Comparison of ENCODE assay signal across 13 cellular contexts in the genomic region with DNA sequence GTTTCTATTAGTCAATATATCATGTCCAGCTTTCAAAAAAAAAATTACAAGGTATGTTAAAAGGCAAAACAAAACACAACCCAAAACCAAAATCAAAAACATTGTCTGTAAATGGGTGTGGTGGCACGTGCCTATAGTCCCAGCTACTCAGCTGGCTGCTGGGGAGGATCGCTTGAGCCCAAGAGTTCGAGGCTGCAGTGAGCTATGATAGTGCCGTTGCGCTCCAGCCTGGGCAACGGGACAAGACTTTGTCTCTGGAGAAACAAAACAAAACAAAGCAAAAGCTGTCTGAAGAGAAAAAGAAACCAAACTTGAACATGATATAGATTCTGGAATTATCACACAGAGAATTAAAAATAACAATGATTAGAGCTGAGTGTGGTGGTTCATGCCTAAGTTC. TPM values are rescaled to one million over a fixed set of nuclear protein-coding genes. Genes with fewer than 3 reads are reported as not detected.
DNase-seq lines count a peak whose midpoint lies in the region; ATAC-seq, FAIRE-seq and TF ChIP-seq lines count a peak whose summit lies in the region.
"Had no signal": no experiment of that assay in that cellular context is flagged by ENCODE, and none has a peak within 500 bp of the region (broad histone marks: within the 10 kb centered on the region; RNA-seq: fewer than 3 reads in every experiment).

No MANE protein-coding gene starts in this region.

- no peak overlapping the region for H2BK15ac ChIP-seq in neuronal stem cell (ENCODE audit: low read length)

- peak; percentile 35 for DNase-seq in astrocyte of the spinal cord (ENCODE audit: low read depth, low spot score)
- peak; percentile 27 for DNase-seq in fibroblast of gingiva (ENCODE audit: low read depth)
- no peak for DNase-seq in keratinocyte (ENCODE audit: low read depth, low spot score)
- no peak for DNase-seq in aorta
- no peak for DNase-seq in Ammon's horn (ENCODE audit: low spot score)
- no peak for DNase-seq in neuronal stem cell (ENCODE audit: low spot score)
- DNase-seq in DMS53 (lab: John Stamatoyannopoulos, UW): no peak
- DNase-seq: EL, H7, MG63, NCI-H1105, NCI-H1694 treated with DMSO at 0.1 percent for 48 hours had no signal

- H3K4me1 ChIP-seq in keratinocyte (ENCODE audit: control insufficient read depth, extremely low read depth, insufficient read depth, low read length) (no peaks in the 10 kb centered on the region), aorta (ENCODE audit: control insufficient read depth in 1 of 2, insufficient read depth in 2 of 2, low read length in 2 of 2) (no peaks in the 10 kb centered on the region), neuronal stem cell (ENCODE audit: control insufficient read depth in 2 of 2, insufficient read depth in 1 of 2, low read depth in 1 of 2, low read length in 2 of 2) (peaks cover 0 to 2% of the 10 kb centered on the region in 2 donors)
- H3K4me1 ChIP-seq: BLaER1 treated with 17β-estradiol and CSF1 and Interleukin-3, amounts not matched to agents 10 nM and 100 nM had no signal

- H3K27me3 ChIP-seq in keratinocyte (ENCODE audit: control insufficient read depth, extremely low read depth, insufficient read depth, low read length) (no peaks in the 10 kb centered on the region), aorta (ENCODE audit: control insufficient read depth in 1 of 2, insufficient read depth in 2 of 2, low read length in 1 of 2) (no peaks in the 10 kb centered on the region), neuronal stem cell (ENCODE audit: control insufficient read depth in 3 of 3, insufficient read depth in 3 of 3, low read depth in 1 of 3, low read length in 3 of 3) (no peaks in the 10 kb centered on the region)
- H3K27me3 ChIP-seq: BLaER1 treated with 17β-estradiol and CSF1 and Interleukin-3, amounts not matched to agents 10 nM and 100 nM; MG63 had no signal

- H3K4ac ChIP-seq in neuronal stem cell (ENCODE audit: low read length): no peak overlapping the region

- TF ChIP-seq CTCF in astrocyte of the spinal cord (IDR thresholded peaks at IDR 0.05; ENCODE audit: low read depth, low read length) (no peak), keratinocyte (optimal IDR thresholded peaks at IDR 0.05 in 1 of 3, IDR thresholded peaks at IDR 0.05 in 1 of 3, conservative IDR thresholded peaks at IDR 0.05 in 1 of 3; ENCODE audit: extremely low read depth in 1 of 3, insufficient read depth in 2 of 3, low read length in 3 of 3) (no peak)

- no peaks in the 10 kb centered on the region for H3K79me1 ChIP-seq in neuronal stem cell (ENCODE audit: low read depth, low read length)

- no peak overlapping the region for H3K14ac ChIP-seq in neuronal stem cell (ENCODE audit: low read length)

- no peak overlapping the region for H2BK12ac ChIP-seq in neuronal stem cell (ENCODE audit: low read length)

- no peak overlapping the region for H2BK120ac ChIP-seq in neuronal stem cell (ENCODE audit: low read depth, low read length)

- WGBS in aorta, 2 donors: 12 to 13% methylated on average over 6 of the region's 6 CpGs
- WGBS in neuronal stem cell (ENCODE audit: extremely low coverage in 2 of 2, insufficient read length in 2 of 2, insufficient replicate concordance in 1 of 2), 2 donors: no CpG with 5 or more reads among the region's 6 CpGs

- H4K8ac ChIP-seq in neuronal stem cell (ENCODE audit: low read depth, low read length): no peak overlapping the region

- dilution Hi-C loops in keratinocyte (cut with MboI; ENCODE audit: extremely low pct_ligation_motif_present, low sequenced_read_pairs): no loop called here

- H3K9ac ChIP-seq in keratinocyte (ENCODE audit: control insufficient read depth, extremely low read depth, insufficient read depth, low read length) (no peak overlapping the region), neuronal stem cell (ENCODE audit: low read depth, low read length, poor library complexity) (no peak overlapping the region)
- H3K9ac ChIP-seq: BLaER1 treated with 17β-estradiol and CSF1 and Interleukin-3, amounts not matched to agents 10 nM and 100 nM had no signal

- no peak for FAIRE-seq in keratinocyte (lab: Jason Lieb, UNC)

- H4K20me1 ChIP-seq in keratinocyte (ENCODE audit: control insufficient read depth, extremely low read depth, insufficient read depth, low read length): no peaks in the 10 kb centered on the region
- H4K20me1 ChIP-seq: BLaER1 treated with 17β-estradiol and CSF1 and Interleukin-3, amounts not matched to agents 10 nM and 100 nM had no signal

- H4K91ac ChIP-seq in neuronal stem cell (ENCODE audit: low read depth, low read length, poor library complexity): no peak overlapping the region

- H2AK5ac ChIP-seq in neuronal stem cell (ENCODE audit: low read depth, low read length): no peak overlapping the region

- H2AFZ ChIP-seq in keratinocyte (ENCODE audit: control insufficient read depth, low read length) (peak overlapping the region; percentile 7), neuronal stem cell (ENCODE audit: low read length) (no peak overlapping the region)

- peak; percentile 22 for ATAC-seq in aorta (ENCODE audit: low FRiP score)

- in situ Hi-C loops in astrocyte of the spinal cord (cut with HindIII; ENCODE audit: low sequenced_read_pairs): no loop called here

- H2BK5ac ChIP-seq in neuronal stem cell (ENCODE audit: low read length): no peak overlapping the region

- H3K9me3 ChIP-seq in keratinocyte (ENCODE audit: control insufficient read depth, low read depth, low read length) (no peaks in the 10 kb centered on the region), aorta (ENCODE audit: control insufficient read depth, low read length) (no peaks in the 10 kb centered on the region), neuronal stem cell (replicated peaks in 1 of 2; ENCODE audit: control insufficient read depth in 2 of 2, insufficient read depth in 1 of 2, low read depth in 1 of 2, low read length in 2 of 2) (no peaks in the 10 kb centered on the region)
- H3K9me3 ChIP-seq: BLaER1 treated with 17β-estradiol and CSF1 and Interleukin-3, amounts not matched to agents 10 nM and 100 nM; MG63 had no signal

- no peak overlapping the region for H3K4me2 ChIP-seq in keratinocyte (ENCODE audit: control insufficient read depth, extremely low read depth, insufficient read depth, low read depth, low read length)
- H3K4me2 ChIP-seq in neuronal stem cell (ENCODE audit: insufficient read depth, low read length, poor library complexity, severe bottlenecking): no peak overlapping the region
- H3K4me2 ChIP-seq: BLaER1 treated with 17β-estradiol and CSF1 and Interleukin-3, amounts not matched to agents 10 nM and 100 nM had no signal

- intact Hi-C loops in aorta (cut with DNase I): no loop called here

- no peaks in the 10 kb centered on the region for H3K79me2 ChIP-seq in keratinocyte (ENCODE audit: control insufficient read depth, insufficient read depth, low read length)

- H3K27ac ChIP-seq in keratinocyte (ENCODE audit: control insufficient read depth, insufficient read depth, low read length): no peak overlapping the region
- H3K27ac ChIP-seq in aorta (ENCODE audit: low read depth in 1 of 2, low read length in 2 of 2): no peak overlapping the region
- no peak overlapping the region for H3K27ac ChIP-seq in neuronal stem cell (replicated peaks; ENCODE audit: low read length)
- H3K27ac ChIP-seq: BLaER1 treated with 17β-estradiol and CSF1 and Interleukin-3, amounts not matched to agents 10 nM and 100 nM had no signal

- H3K23ac ChIP-seq in neuronal stem cell (ENCODE audit: low read depth, low read length, poor library complexity): no peak overlapping the region

- H3K9me1 ChIP-seq in keratinocyte (ENCODE audit: control insufficient read depth, extremely low read depth, insufficient read depth, low read length): no peaks in the 10 kb centered on the region

- no peak overlapping the region for H3K4me3 ChIP-seq in astrocyte of the spinal cord (ENCODE audit: low read depth, low read length)
- no peak overlapping the region for H3K4me3 ChIP-seq in keratinocyte (ENCODE audit: control insufficient read depth in 2 of 3, extremely low read depth in 1 of 3, insufficient read depth in 2 of 3, low read depth in 1 of 3, low read length in 3 of 3)
- no peak overlapping the region for H3K4me3 ChIP-seq in aorta (ENCODE audit: low read length in 2 of 2)
- no peak overlapping the region for H3K4me3 ChIP-seq in neuronal stem cell (ENCODE audit: low read length in 2 of 2)
- H3K4me3 ChIP-seq: BLaER1 treated with 17β-estradiol and CSF1 and Interleukin-3, amounts not matched to agents 10 nM and 100 nM; MG63 had no signal

- H3K36me3 ChIP-seq in keratinocyte (ENCODE audit: control insufficient read depth in 2 of 2, extremely low read depth in 1 of 2, insufficient read depth in 2 of 2, low read length in 2 of 2): no peaks in the 10 kb centered on the region
- no peaks in the 10 kb centered on the region for H3K36me3 ChIP-seq in aorta (ENCODE audit: control insufficient read depth in 1 of 2, insufficient read depth in 2 of 2, low read length in 1 of 2)
- H3K36me3 ChIP-seq in neuronal stem cell (replicated peaks in 1 of 2; ENCODE audit: control insufficient read depth in 2 of 2, insufficient read depth in 2 of 2, low read length in 2 of 2): no peaks in the 10 kb centered on the region
- H3K36me3 ChIP-seq: BLaER1 treated with 17β-estradiol and CSF1 and Interleukin-3, amounts not matched to agents 10 nM and 100 nM; MG63 had no signal

- no peak overlapping the region for H3K18ac ChIP-seq in neuronal stem cell (ENCODE audit: low read length)

RNA-seq across cellular contexts. Expression of a gene that starts 10.3 kb away (rescaled TPM):
- polyA plus RNA-seq in keratinocyte: 0.24 to 0.35 TPM (median 0.27 TPM) in 3 replicates
- not detected for polyA plus RNA-seq in keratinocyte (2011; ENCODE audit: low read depth)
- 0.19 and 0.22 TPM in 2 replicates for polyA plus RNA-seq in keratinocyte (2011; cell fraction: cytosol; rRNA removed)
- polyA plus RNA-seq in keratinocyte (2011; cell fraction: nucleus; rRNA removed): 0.75 and 0.96 TPM in 2 replicates
- polyA plus RNA-seq in keratinocyte (2012; ENCODE audit: low replicate concordance): 0.25 and 0.76 TPM in 2 replicates
- polyA minus RNA-seq in keratinocyte: 0.69 to 1.0 TPM in 2 of 3 replicates, not detected in the other
- not detected for polyA minus RNA-seq in keratinocyte (2011; cell fraction: cytosol; rRNA and poly(A)+ RNA removed)
- not detected in 2 replicates for polyA minus RNA-seq in keratinocyte (2011; cell fraction: nucleus; rRNA and poly(A)+ RNA removed)
- total RNA-seq in aorta: not detected
- polyA plus RNA-seq in aorta: not detected
- 0.11 TPM for polyA plus RNA-seq in neuronal stem cell (2013, experiment 1 of 2)
- polyA plus RNA-seq in neuronal stem cell (2013, experiment 2 of 2): 0.03 TPM

RNA-seq across cellular contexts. Expression of a gene that starts 41.3 kb away (rescaled TPM):
- polyA plus RNA-seq in keratinocyte: 248 to 423 TPM (median 276 TPM) in 3 replicates
- polyA plus RNA-seq in keratinocyte (2011; ENCODE audit: low read depth): 251 TPM
- polyA plus RNA-seq in keratinocyte (2011; cell fraction: cytosol; rRNA removed): 150 and 192 TPM in 2 replicates
- polyA plus RNA-seq in keratinocyte (2011; cell fraction: nucleus; rRNA removed): 1,379 and 1,426 TPM in 2 replicates
- polyA plus RNA-seq in keratinocyte (2012; ENCODE audit: low replicate concordance): 171 and 255 TPM in 2 replicates
- 179 to 415 TPM (median 405 TPM) in 3 replicates for polyA minus RNA-seq in keratinocyte
- polyA minus RNA-seq in keratinocyte (2011; cell fraction: cytosol; rRNA and poly(A)+ RNA removed): 165 TPM
- 577 and 948 TPM in 2 replicates for polyA minus RNA-seq in keratinocyte (2011; cell fraction: nucleus; rRNA and poly(A)+ RNA removed)
- 1 to 10 TPM in 1 of 2 donors, under 1 TPM in 1; 0.45 to 1.0 TPM for total RNA-seq in aorta
- polyA plus RNA-seq in aorta: under 1 TPM in 1 of 2 donors, not detected in 1; 0.18 TPM
- polyA plus RNA-seq in neuronal stem cell (2013, experiment 1 of 2): 0.04 TPM
- 0.11 TPM for polyA plus RNA-seq in neuronal stem cell (2013, experiment 2 of 2)
- total RNA-seq: H7 had no signal

RNA-seq across cellular contexts. Expression of a gene that starts 46.0 kb away (rescaled TPM):
- polyA plus RNA-seq in keratinocyte (not detected in 3 replicates), aorta (1 to 10 TPM; 6.5 to 9.4 TPM)
- polyA plus RNA-seq in keratinocyte (2011; ENCODE audit: low read depth): not detected
- not detected in 2 replicates for polyA plus RNA-seq in keratinocyte (2011; cell fraction: cytosol; rRNA removed)
- polyA plus RNA-seq in keratinocyte (2011; cell fraction: nucleus; rRNA removed): not detected in 2 replicates
- not detected in 2 replicates for polyA plus RNA-seq in keratinocyte (2012; ENCODE audit: low replicate concordance)
- polyA minus RNA-seq in keratinocyte: 0.56 TPM in 1 of 3 replicates, not detected in the others
- not detected for polyA minus RNA-seq in keratinocyte (2011; cell fraction: cytosol; rRNA and poly(A)+ RNA removed)
- polyA minus RNA-seq in keratinocyte (2011; cell fraction: nucleus; rRNA and poly(A)+ RNA removed): not detected in 2 replicates
- 1 to 10 TPM; 3.6 to 5.9 TPM for total RNA-seq in aorta
- polyA plus RNA-seq in neuronal stem cell (2013, experiment 1 of 2): 0.22 TPM
- 0.08 TPM for polyA plus RNA-seq in neuronal stem cell (2013, experiment 2 of 2)

Comparison
In these comparisons a context has a peak if more than half of its experiments do, and no peak if none do; other contexts are left out.
1. DNase-seq: peak in astrocyte of the spinal cord (single experiment) and fibroblast of gingiva (single experiment); none in keratinocyte (single experiment), aorta (0 of 2), Ammon's horn (single experiment), neuronal stem cell (single experiment) and DMS53 (single experiment).
2. RNA of a gene that starts 41.3 kb away (polyA plus RNA-seq): 150 to 1,426 TPM in keratinocyte; 0.18 TPM in aorta; every median in the first group is over 100 times any median in the second.